4 cellular contexts compared by ENCODE assay signal in genomic region chr15:86154705-86155104, GRCh38.
"Had no signal": no experiment of that assay in that cellular context is flagged by ENCODE, and none has a peak within 500 bp of the region (broad histone marks: within the 10 kb centered on the region; RNA-seq: fewer than 3 reads in every experiment).

No MANE protein-coding gene starts in this region.

- H3K27ac ChIP-seq: HL-60 had no signal

- DNase-seq: IMR-90 had no signal

- H3K4me3 ChIP-seq: K562 had no signal

- ATAC-seq: HepG2, K562 had no signal
